12 cellular contexts compared by ENCODE assay signal in the genomic region with DNA sequence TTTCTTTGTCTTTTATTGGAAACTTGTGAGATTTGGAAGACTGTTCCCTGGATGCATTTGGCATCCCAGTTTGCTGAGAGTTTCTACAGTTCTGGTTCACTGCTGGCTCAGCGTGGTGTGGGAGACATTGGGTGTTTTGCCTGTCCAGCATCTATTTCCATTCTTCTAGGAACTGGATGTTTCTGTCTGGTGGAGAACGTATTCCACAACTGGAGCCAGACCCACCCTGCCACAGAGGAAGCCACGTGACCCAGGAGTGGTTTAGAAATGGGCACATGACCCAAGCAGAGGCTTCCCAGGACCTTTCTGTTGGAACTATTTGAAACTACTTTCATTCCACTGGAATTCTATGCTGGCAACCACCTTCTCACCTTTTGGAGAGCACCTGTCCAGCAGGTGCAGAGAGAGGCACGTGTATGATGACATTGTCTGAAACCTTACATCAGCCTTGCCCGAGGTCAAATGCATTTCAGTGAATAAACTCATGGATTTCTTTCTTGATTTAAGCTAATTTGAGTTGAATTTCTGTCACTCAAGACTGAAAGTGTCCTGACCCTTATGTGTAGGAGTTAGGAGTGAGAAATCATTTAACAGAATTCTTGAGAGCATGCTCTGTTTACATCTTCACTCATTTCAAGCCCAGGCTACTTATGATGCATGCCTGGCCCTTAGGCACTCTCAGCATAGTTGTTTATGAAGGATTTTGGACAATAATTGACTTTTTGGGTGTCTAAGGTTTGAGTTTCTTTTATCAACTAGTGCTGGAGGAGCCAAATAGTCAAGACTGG.
DNase-seq lines count a peak whose midpoint lies in the region; ATAC-seq lines count a peak whose summit lies in the region.
"Had no signal": no experiment of that assay in that cellular context is flagged by ENCODE, and none has a peak within 500 bp of the region (broad histone marks: within the 10 kb centered on the region; RNA-seq: fewer than 3 reads in every experiment).

No MANE protein-coding gene starts in this region.

- H3K4me3 Mint-ChIP-seq in activated naive CD4-positive, alpha-beta T cell treated with anti-CD3 and anti-CD28 coated beads, Interleukin-2, amount 50 U/mL, for 24 hours, result peak overlapping the region; percentile 82
- H3K4me3 Mint-ChIP-seq in activated naive CD8-positive, alpha-beta T cell treated with anti-CD3 and anti-CD28 coated beads for 36 hours, result peak overlapping the region; percentile 80
- H3K4me3 Mint-ChIP-seq in stimulated activated naive CD8-positive, alpha-beta T cell treated with anti-CD3 and anti-CD28 coated beads, Interleukin-15, amount 100 ng/mL, for 72 hours, result peak overlapping the region; percentile 86 to 92

- peaks cover 4% of the 10 kb centered on the region for H3K36me3 Mint-ChIP-seq in activated naive CD4-positive, alpha-beta T cell treated with anti-CD3 and anti-CD28 coated beads, Interleukin-2, amount 50 U/mL, for 24 hours
- peaks cover 42% of the 10 kb centered on the region for H3K36me3 Mint-ChIP-seq in activated naive CD8-positive, alpha-beta T cell treated with anti-CD3 and anti-CD28 coated beads for 36 hours

- DNase-seq in activated naive CD4-positive, alpha-beta T cell treated with anti-CD3 and anti-CD28 coated beads, Interleukin-2, amount 50 U/mL, for 16 hours, result no peak
- no peak for DNase-seq in activated naive CD8-positive, alpha-beta T cell treated with anti-CD3 and anti-CD28 coated beads for 36 hours
- DNase-seq in stimulated activated naive CD8-positive, alpha-beta T cell treated with anti-CD3 and anti-CD28 coated beads, Interleukin-15, amount 100 ng/mL, for 72 hours, result peak; percentile 29 to 40
- no peak for DNase-seq in COR-L47 (lab: John Stamatoyannopoulos, UW)
- DNase-seq: NCI-H446 treated with DMSO at 0.1 percent for 48 hours had no signal

- peaks cover 6% of the 10 kb centered on the region for H3K9me3 Mint-ChIP-seq in activated naive CD4-positive, alpha-beta T cell treated with anti-CD3 and anti-CD28 coated beads, Interleukin-2, amount 50 U/mL, for 24 hours
- H3K9me3 Mint-ChIP-seq in activated naive CD8-positive, alpha-beta T cell treated with anti-CD3 and anti-CD28 coated beads for 36 hours, result peaks cover 17% of the 10 kb centered on the region
- H3K9me3 Mint-ChIP-seq in stimulated activated naive CD8-positive, alpha-beta T cell treated with anti-CD3 and anti-CD28 coated beads, Interleukin-15, amount 100 ng/mL, for 72 hours, result peaks cover 7 to 20% of the 10 kb centered on the region in 2 donors

- no peaks in the 10 kb centered on the region for H3K27me3 Mint-ChIP-seq in activated naive CD4-positive, alpha-beta T cell treated with anti-CD3 and anti-CD28 coated beads, Interleukin-2, amount 50 U/mL, for 24 hours
- H3K27me3 Mint-ChIP-seq in activated naive CD8-positive, alpha-beta T cell treated with anti-CD3 and anti-CD28 coated beads for 36 hours, result no peaks in the 10 kb centered on the region
- H3K27me3 Mint-ChIP-seq in stimulated activated naive CD8-positive, alpha-beta T cell treated with anti-CD3 and anti-CD28 coated beads, Interleukin-15, amount 100 ng/mL, for 72 hours, result no peaks in the 10 kb centered on the region

- H3K4me1 Mint-ChIP-seq in activated naive CD4-positive, alpha-beta T cell treated with anti-CD3 and anti-CD28 coated beads, Interleukin-2, amount 50 U/mL, for 24 hours, result peaks cover 69% of the 10 kb centered on the region
- peaks cover 69% of the 10 kb centered on the region for H3K4me1 Mint-ChIP-seq in activated naive CD8-positive, alpha-beta T cell treated with anti-CD3 and anti-CD28 coated beads for 36 hours
- H3K4me1 Mint-ChIP-seq in stimulated activated naive CD8-positive, alpha-beta T cell treated with anti-CD3 and anti-CD28 coated beads, Interleukin-15, amount 100 ng/mL, for 72 hours, result peaks cover 76% of the 10 kb centered on the region

- ATAC-seq in HG02973 (IDR thresholded peaks at IDR 0.05; ENCODE audit: unreplicated experiment), result peak; percentile 42
- peak; percentile 48 for ATAC-seq in stimulated activated naive CD8-positive, alpha-beta T cell treated with anti-CD3 and anti-CD28 coated beads, Interleukin-15, amount 100 ng/mL, for 72 hours
- ATAC-seq in GM21529 (IDR thresholded peaks at IDR 0.05; ENCODE audit: unreplicated experiment), result no peak
- no peak for ATAC-seq in HG02571 (IDR thresholded peaks at IDR 0.05; ENCODE audit: unreplicated experiment)
- ATAC-seq: heart left ventricle, left lobe of liver, Panc1 had no signal

- peak overlapping the region; percentile 100 for H3K27ac Mint-ChIP-seq in activated naive CD4-positive, alpha-beta T cell treated with anti-CD3 and anti-CD28 coated beads, Interleukin-2, amount 50 U/mL, for 24 hours
- H3K27ac Mint-ChIP-seq in activated naive CD8-positive, alpha-beta T cell treated with anti-CD3 and anti-CD28 coated beads for 36 hours, result peak overlapping the region; percentile 98
- peak overlapping the region; percentile 99 to 100 for H3K27ac Mint-ChIP-seq in stimulated activated naive CD8-positive, alpha-beta T cell treated with anti-CD3 and anti-CD28 coated beads, Interleukin-15, amount 100 ng/mL, for 72 hours

Comparison
In these comparisons a context has a peak if more than half of its experiments do, and no peak if none do; other contexts are left out.
1. DNase-seq: peak in stimulated activated naive CD8-positive, alpha-beta T cell treated with anti-CD3 and anti-CD28 coated beads, Interleukin-15, amount 100 ng/mL, for 72 hours (2 of 2); none in activated naive CD4-positive, alpha-beta T cell treated with anti-CD3 and anti-CD28 coated beads, Interleukin-2, amount 50 U/mL, for 16 hours (single experiment), activated naive CD8-positive, alpha-beta T cell treated with anti-CD3 and anti-CD28 coated beads for 36 hours (single experiment) and COR-L47 (single experiment).
2. ATAC-seq: peak in HG02973 (single experiment) and stimulated activated naive CD8-positive, alpha-beta T cell treated with anti-CD3 and anti-CD28 coated beads, Interleukin-15, amount 100 ng/mL, for 72 hours (single experiment); none in GM21529 (single experiment) and HG02571 (single experiment).
3. Peak in every context shown above with its lines, with median percentiles within 50 percentile points of each other: H3K27ac Mint-ChIP-seq and H3K4me3 Mint-ChIP-seq.